17 cellular contexts compared by ENCODE assay signal in genomic region chr18:62937065-62937464, GRCh38.
DNase-seq lines count a peak whose midpoint lies in the region; ATAC-seq and TF ChIP-seq lines count a peak whose summit lies in the region.
"Had no signal": no experiment of that assay in that cellular context is flagged by ENCODE, and none has a peak within 500 bp of the region (broad histone marks: within the 10 kb centered on the region; RNA-seq: fewer than 3 reads in every experiment).

No MANE protein-coding gene starts in this region.

- in situ Hi-C loops in brain microvascular endothelial cell (cut with HindIII; ENCODE audit: low pct_ligation_motif_present, low sequenced_read_pairs) = no loop called here

- POLR2A ChIA-PET in activated CD4-positive, alpha-beta T cell treated with anti-CD3 and anti-CD28 coated beads, Interleukin-2, amount 10 ng/mL, durations not matched to agents 7 days and 5 days (lab: Charles Lee) = no interaction called here

- CTCF ChIA-PET in activated CD4-positive, alpha-beta T cell treated with anti-CD3 and anti-CD28 coated beads, Interleukin-2, amount 10 ng/mL, durations not matched to agents 7 days and 5 days (lab: Charles Lee) = no interaction called here

- no peaks in the 10 kb centered on the region for H3K36me3 Mint-ChIP-seq in activated CD4-positive, alpha-beta T cell treated with anti-CD3 and anti-CD28 coated beads, Interleukin-2, amount 10 ng/mL, durations not matched to agents 7 days and 5 days (ENCODE audit: low read depth)

- H3K27me3 ChIP-seq in HL-60 (ENCODE audit: insufficient read depth, poor library complexity, severe bottlenecking) = no peaks in the 10 kb centered on the region
- no peaks in the 10 kb centered on the region for H3K27me3 ChIP-seq in brain microvascular endothelial cell (replicated peaks)
- H3K27me3 ChIP-seq: colonic mucosa, foreskin keratinocyte had no signal

- no peaks in the 10 kb centered on the region for H3K36me3 ChIP-seq in brain microvascular endothelial cell (replicated peaks)
- H3K36me3 ChIP-seq: colonic mucosa had no signal

- DNase-seq in AG08395 (ENCODE audit: low spot score) (peak; percentile 17), HL-60 (ENCODE audit: low read depth in 1 of 2, low spot score in 1 of 2) (peak in 1 of 2 experiments; percentile 73), brain microvascular endothelial cell (peak; percentile 39), left lobe of liver (ENCODE audit: low spot score) (no peak), NCI-H510A treated with DMSO at 0.1 percent for 48 hours (lab: John Stamatoyannopoulos, UW) (no peak), DMS53 (lab: John Stamatoyannopoulos, UW) (no peak)
- DNase-seq in activated CD4-positive, alpha-beta T cell treated with anti-CD3 and anti-CD28 coated beads, Interleukin-2, amount 10 ng/mL, durations not matched to agents 7 days and 5 days = no peak
- DNase-seq: activated CD4-positive, alpha-beta T cell treated with anti-CD3 and anti-CD28 coated beads for 36 hours; activated T-cell treated with anti-CD3 and anti-CD28 coated beads, Interleukin-2, amount 50 U/mL, for 4 hours; colonic mucosa; foreskin keratinocyte; midbrain; NCI-H446 treated with DMSO at 0.1 percent for 48 hours; occipital lobe; T-helper 17 cell had no signal

- peak; percentile 15 for ATAC-seq in left lobe of liver
- ATAC-seq in GM21423 (IDR thresholded peaks at IDR 0.05; ENCODE audit: unreplicated experiment) = no peak
- ATAC-seq: activated CD4-positive, alpha-beta T cell treated with anti-CD3 and anti-CD28 coated beads for 36 hours; activated T-cell treated with anti-CD3 and anti-CD28 coated beads, Interleukin-2, amount 50 U/mL, for 4 hours; foreskin keratinocyte; Panc1; T-helper 17 cell had no signal

- H3K27ac Mint-ChIP-seq in activated CD4-positive, alpha-beta T cell treated with anti-CD3 and anti-CD28 coated beads, Interleukin-2, amount 10 ng/mL, durations not matched to agents 7 days and 5 days = no peak overlapping the region
- H3K27ac Mint-ChIP-seq: activated CD4-positive, alpha-beta T cell treated with anti-CD3 and anti-CD28 coated beads for 36 hours had no signal

- H3K4me1 Mint-ChIP-seq in activated CD4-positive, alpha-beta T cell treated with anti-CD3 and anti-CD28 coated beads, Interleukin-2, amount 10 ng/mL, durations not matched to agents 7 days and 5 days = peaks cover 19% of the 10 kb centered on the region

- H3K4me3 Mint-ChIP-seq in activated CD4-positive, alpha-beta T cell treated with anti-CD3 and anti-CD28 coated beads, Interleukin-2, amount 10 ng/mL, durations not matched to agents 7 days and 5 days = no peak overlapping the region
- H3K4me3 Mint-ChIP-seq: activated CD4-positive, alpha-beta T cell treated with anti-CD3 and anti-CD28 coated beads for 36 hours; activated T-cell treated with anti-CD3 and anti-CD28 coated beads, Interleukin-2, amount 50 U/mL, for 4 hours; T-helper 17 cell had no signal

- H3K4me3 ChIP-seq in HL-60 (replicated peaks; ENCODE audit: insufficient read depth, low read length) (no peak overlapping the region), brain microvascular endothelial cell (ENCODE audit: low read depth, low read length) (no peak overlapping the region)
- H3K4me3 ChIP-seq: colonic mucosa had no signal

- peaks cover 4% of the 10 kb centered on the region for H3K9me3 Mint-ChIP-seq in activated CD4-positive, alpha-beta T cell treated with anti-CD3 and anti-CD28 coated beads, Interleukin-2, amount 10 ng/mL, durations not matched to agents 7 days and 5 days

- peak overlapping the region; percentile 94 for H3K27ac ChIP-seq in HL-60 (replicated peaks)
- no peak overlapping the region for H3K27ac ChIP-seq in brain microvascular endothelial cell
- H3K27ac ChIP-seq: colonic mucosa, foreskin keratinocyte had no signal

- no peak for TF ChIP-seq CTCF in HL-60 (IDR thresholded peaks at IDR 0.05; ENCODE audit: insufficient read depth, low read length)
- TF ChIP-seq CTCF in brain microvascular endothelial cell (IDR thresholded peaks at IDR 0.05; ENCODE audit: low read depth, low read length, missing control alignments) = no peak

- peaks cover 3% of the 10 kb centered on the region for H3K27me3 Mint-ChIP-seq in activated CD4-positive, alpha-beta T cell treated with anti-CD3 and anti-CD28 coated beads, Interleukin-2, amount 10 ng/mL, durations not matched to agents 7 days and 5 days
- H3K27me3 Mint-ChIP-seq: activated CD4-positive, alpha-beta T cell treated with anti-CD3 and anti-CD28 coated beads for 36 hours; T-helper 17 cell had no signal

Comparison
In these comparisons a context has a peak if more than half of its experiments do, and no peak if none do; other contexts are left out.
1. DNase-seq: peak in AG08395 (single experiment) and brain microvascular endothelial cell (single experiment); none in left lobe of liver (single experiment), NCI-H510A treated with DMSO at 0.1 percent for 48 hours (single experiment), activated CD4-positive, alpha-beta T cell treated with anti-CD3 and anti-CD28 coated beads, Interleukin-2, amount 10 ng/mL, durations not matched to agents 7 days and 5 days (single experiment) and DMS53 (single experiment).